In the genomic region with DNA sequence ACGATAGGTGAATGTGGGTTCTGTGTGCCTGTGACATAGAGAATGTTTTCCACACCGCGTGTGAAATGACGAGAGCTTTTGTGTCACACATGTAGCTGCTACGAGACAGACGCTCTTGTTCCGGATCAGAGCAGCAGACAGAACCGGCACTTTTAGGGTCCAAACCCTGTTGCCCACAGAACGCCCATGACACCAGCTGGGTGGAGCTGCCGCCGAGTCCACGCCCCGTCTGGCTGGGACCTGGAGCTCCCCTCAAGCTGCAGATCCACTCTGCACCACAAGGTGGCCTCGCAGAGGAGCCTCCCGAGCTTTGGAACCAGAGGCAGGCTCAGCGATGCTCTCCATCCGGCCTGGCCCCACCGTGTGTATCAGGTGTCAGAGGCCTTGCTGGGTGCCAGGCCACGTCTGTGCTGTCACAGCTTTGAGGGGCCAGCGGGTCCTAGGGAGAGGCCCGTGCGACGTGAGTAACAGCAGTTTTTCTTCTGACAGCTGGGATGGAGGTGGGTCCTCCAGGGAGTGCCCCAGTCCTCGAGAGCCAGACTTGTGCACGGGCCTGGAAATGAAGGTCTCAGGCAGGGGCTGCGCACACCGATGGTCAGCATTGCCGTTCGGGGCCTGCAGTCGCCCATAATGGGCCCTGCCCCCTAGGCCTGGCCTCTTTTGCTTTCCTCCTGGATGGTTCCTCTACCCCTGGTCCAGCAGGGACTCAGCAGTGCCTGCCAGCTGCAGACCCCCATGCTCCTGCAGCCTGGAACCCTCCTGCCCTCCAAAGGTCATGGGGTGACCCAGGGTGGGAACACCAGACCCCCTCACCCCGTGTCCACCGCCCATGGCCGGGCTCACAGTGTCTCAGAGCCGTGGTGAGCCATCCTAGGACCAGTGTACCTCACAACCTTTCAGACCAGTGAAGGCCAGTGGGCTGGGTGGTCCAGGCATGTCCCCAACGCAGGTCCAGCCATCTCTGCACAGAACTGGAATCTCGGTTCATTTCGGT, we compare ENCODE assay signal across 8 cellular contexts. TPM values are rescaled to one million over a fixed set of nuclear protein-coding genes. Genes with fewer than 3 reads are reported as not detected.
DNase-seq lines count a peak whose midpoint lies in the region; ATAC-seq and TF ChIP-seq lines count a peak whose summit lies in the region.

No MANE protein-coding gene starts in this region.

- intact Hi-C loops in Right ventricle myocardium inferior (cut with DNase I), result no loop called here

- peak; percentile 96 for ATAC-seq in SK-N-SH treated with all-trans-retinoic acid at 6 μM for 48 hours
- ATAC-seq in activated naive CD4-positive, alpha-beta T cell treated with anti-CD3 and anti-CD28 coated beads, Interleukin-2, amount 50 U/mL, for 72 hours, result peak; percentile 93 to 96
- ATAC-seq in Right ventricle myocardium inferior, result peak; percentile 68

- H3K4me1 Mint-ChIP-seq in type B pancreatic cell (ENCODE audit: unreplicated experiment), result peaks cover 16% of the 10 kb centered on the region

- TF ChIP-seq CTCF in GM12801 (IDR thresholded peaks at IDR 0.05; ENCODE audit: extremely low read depth, insufficient read length), result peak; percentile 11
- TF ChIP-seq CTCF in HFF-Myc (IDR thresholded peaks at IDR 0.05; ENCODE audit: low read depth, low read length, missing control alignments), result peak; percentile 90
- peak; percentile 92 for TF ChIP-seq CTCF in type B pancreatic cell (conservative IDR thresholded peaks at IDR 0.05)

- no peak overlapping the region for H3K4me3 ChIP-seq in HFF-Myc (replicated peaks; ENCODE audit: low read depth, low read length)

- H3K36me3 Mint-ChIP-seq in activated naive CD4-positive, alpha-beta T cell treated with anti-CD3 and anti-CD28 coated beads, Interleukin-2, amount 50 U/mL, for 72 hours, result no peaks in the 10 kb centered on the region
- no peaks in the 10 kb centered on the region for H3K36me3 Mint-ChIP-seq in type B pancreatic cell

- no peaks in the 10 kb centered on the region for H3K9me3 Mint-ChIP-seq in activated naive CD4-positive, alpha-beta T cell treated with anti-CD3 and anti-CD28 coated beads, Interleukin-2, amount 50 U/mL, for 72 hours
- no peaks in the 10 kb centered on the region for H3K9me3 Mint-ChIP-seq in type B pancreatic cell

- H3K4me3 Mint-ChIP-seq in type B pancreatic cell, result peak overlapping the region; percentile 47

- DNase-seq in HFF-Myc (ENCODE audit: extremely low read depth, low read depth) (peak; percentile 79), MV-4-11 (lab: John Stamatoyannopoulos, UW) (peak; percentile 59), Right ventricle myocardium inferior (ENCODE audit: missing footprints) (peak; percentile 91), pons (ENCODE audit: low spot score) (peak; percentile 67), type B pancreatic cell (ENCODE audit: extremely low spot score, unreplicated experiment) (peak; percentile 90)
- DNase-seq in activated naive CD4-positive, alpha-beta T cell treated with anti-CD3 and anti-CD28 coated beads, Interleukin-2, amount 50 U/mL, for 72 hours (ENCODE audit: low spot score in 2 of 2), result peak; percentile 81 to 93

- peak overlapping the region in 1 of 2 donors; percentile 20 for H3K27ac Mint-ChIP-seq in activated naive CD4-positive, alpha-beta T cell treated with anti-CD3 and anti-CD28 coated beads, Interleukin-2, amount 50 U/mL, for 72 hours
- H3K27ac Mint-ChIP-seq in type B pancreatic cell, result no peak overlapping the region

- H3K27me3 Mint-ChIP-seq in type B pancreatic cell, result no peaks in the 10 kb centered on the region

TF ChIP-seq in SK-N-SH treated with all-trans-retinoic acid at 6 μM for 48 hours, 23 proteins besides CTCF, POLR2A, EP300 and RAD21:
- TF ChIP-seq ZNF565 (CRISPR knock-in tag; conservative IDR thresholded peaks at IDR 0.05; ENCODE audit: low read depth) (no peak), RARB (CRISPR knock-in tag; IDR thresholded peaks at IDR 0.05) (no peak), SNAI2 (CRISPR knock-in tag; IDR thresholded peaks at IDR 0.05) (no peak), TOX (CRISPR knock-in tag; IDR thresholded peaks at IDR 0.05; ENCODE audit: borderline replicate concordance) (no peak), ZNF8 (CRISPR knock-in tag; IDR thresholded peaks at IDR 0.05) (no peak), ZFP3 (CRISPR knock-in tag; IDR thresholded peaks at IDR 0.05) (no peak), ZFP30 (CRISPR knock-in tag; IDR thresholded peaks at IDR 0.05) (no peak)
- TF ChIP-seq, protein P1, sequence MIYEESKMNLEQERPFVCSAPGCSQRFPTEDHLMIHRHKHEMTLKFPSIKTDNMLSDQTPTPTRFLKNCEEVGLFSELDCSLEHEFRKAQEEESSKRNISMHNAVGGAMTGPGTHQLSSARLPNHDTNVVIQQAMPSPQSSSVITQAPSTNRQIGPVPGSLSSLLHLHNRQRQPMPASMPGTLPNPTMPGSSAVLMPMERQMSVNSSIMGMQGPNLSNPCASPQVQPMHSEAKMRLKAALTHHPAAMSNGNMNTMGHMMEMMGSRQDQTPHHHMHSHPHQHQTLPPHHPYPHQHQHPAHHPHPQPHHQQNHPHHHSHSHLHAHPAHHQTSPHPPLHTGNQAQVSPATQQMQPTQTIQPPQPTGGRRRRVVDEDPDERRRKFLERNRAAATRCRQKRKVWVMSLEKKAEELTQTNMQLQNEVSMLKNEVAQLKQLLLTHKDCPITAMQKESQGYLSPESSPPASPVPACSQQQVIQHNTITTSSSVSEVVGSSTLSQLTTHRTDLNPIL (CRISPR knock-in tag; IDR thresholded peaks at IDR 0.05; ENCODE audit: low read depth), result no peak

RNA-seq across cellular contexts. Expression of gene LRRC14B, which starts 2.5 kb away (rescaled TPM):
- total RNA-seq in activated naive CD4-positive, alpha-beta T cell treated with anti-CD3 and anti-CD28 coated beads, Interleukin-2, amount 50 U/mL, for 72 hours, result under 1 TPM in 1 of 2 donors, not detected in 1; 0.16 TPM
- total RNA-seq in Right ventricle myocardium inferior, result 74.9 TPM
- not detected in 2 replicates for total RNA-seq in type B pancreatic cell (ENCODE audit: low replicate concordance)

RNA-seq across cellular contexts. Expression of gene CCDC127, which starts 29.2 kb away (rescaled TPM):
- total RNA-seq in activated naive CD4-positive, alpha-beta T cell treated with anti-CD3 and anti-CD28 coated beads, Interleukin-2, amount 50 U/mL, for 72 hours, result 1 to 10 TPM; 6.1 to 7.3 TPM
- total RNA-seq in Right ventricle myocardium inferior (9.4 TPM), type B pancreatic cell (ENCODE audit: low replicate concordance) (6.0 and 10.8 TPM in 2 replicates)

RNA-seq across cellular contexts. Expression of gene SDHA, which starts 29.3 kb away (rescaled TPM):
- 100 to 1,000 TPM; 156 to 198 TPM for total RNA-seq in activated naive CD4-positive, alpha-beta T cell treated with anti-CD3 and anti-CD28 coated beads, Interleukin-2, amount 50 U/mL, for 72 hours
- total RNA-seq in Right ventricle myocardium inferior (811 TPM), type B pancreatic cell (ENCODE audit: low replicate concordance) (143 and 179 TPM in 2 replicates)

Comparison
In these comparisons a context has a peak if more than half of its experiments do, and no peak if none do; other contexts are left out.
1. CTCF ChIP-seq: peak in every context shown above with its lines; median percentile 92 in type B pancreatic cell; 90 in HFF-Myc; 11 in GM12801.
2. RNA of gene LRRC14B, which starts 2.5 kb away (total RNA-seq): 74.9 TPM in Right ventricle myocardium inferior (single experiment); 0.16 TPM in activated naive CD4-positive, alpha-beta T cell treated with anti-CD3 and anti-CD28 coated beads, Interleukin-2, amount 50 U/mL, for 72 hours and not detected in type B pancreatic cell; every median in the first group is over 10 times any median in the second.
3. Peak in every context shown above with its lines, with median percentiles within 50 percentile points of each other: DNase-seq and ATAC-seq.